21 cellular contexts compared by ENCODE assay signal in the genomic region with DNA sequence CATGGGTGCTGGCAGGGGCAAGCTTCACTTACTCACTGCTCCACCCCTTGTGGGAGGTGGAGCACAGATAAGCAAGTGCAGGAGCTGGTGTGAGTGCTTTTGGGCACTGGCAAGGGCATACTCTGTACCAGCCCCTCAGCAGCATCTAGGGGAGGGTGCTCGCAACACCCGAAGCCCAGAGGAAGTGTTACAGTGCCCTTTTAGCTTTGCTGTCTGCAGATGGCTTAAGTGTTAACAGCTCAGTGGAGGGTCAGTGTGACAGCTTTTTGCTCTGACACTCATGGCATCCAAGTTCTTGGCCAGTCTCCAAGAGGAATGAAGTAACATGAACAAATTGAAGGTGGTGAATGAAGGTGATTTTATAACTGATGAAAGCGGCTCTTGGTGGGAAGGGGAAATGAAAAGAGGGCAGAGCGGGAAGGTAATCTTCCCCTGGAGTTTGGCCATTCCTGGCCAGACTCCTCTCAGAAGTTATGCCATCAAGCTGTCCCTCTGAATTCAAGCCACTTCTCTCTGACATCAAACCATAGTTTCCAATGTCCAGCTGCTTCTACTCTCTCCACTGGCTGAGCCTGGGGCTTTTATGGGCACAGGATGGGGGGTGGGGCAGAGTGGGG.
A peak's percentile ranks its signal among the peaks of the same experiment; 100 is the strongest.
DNase-seq lines count a peak whose midpoint lies in the region; ATAC-seq and TF ChIP-seq lines count a peak whose summit lies in the region.
"Had no signal": no experiment of that assay in that cellular context is flagged by ENCODE, and none has a peak within 500 bp of the region (broad histone marks: within the 10 kb centered on the region; RNA-seq: fewer than 3 reads in every experiment).

No MANE protein-coding gene starts in this region.

- peaks cover 0 to 11% (median 0%) of the 10 kb centered on the region in 9 donors for H3K4me1 ChIP-seq in heart right ventricle

- peak overlapping the region; percentile 27 for H3K27ac Mint-ChIP-seq in nephron progenitor cell
- H3K27ac Mint-ChIP-seq in mesothelial cell of epicardium: no peak overlapping the region
- H3K27ac Mint-ChIP-seq: CD4-positive, alpha-beta memory T cell had no signal

- H3K9me3 Mint-ChIP-seq in nephron progenitor cell (peaks cover 7% of the 10 kb centered on the region), mesothelial cell of epicardium (peaks cover 10% of the 10 kb centered on the region)

- H3K9me3 ChIP-seq in heart right ventricle: peaks cover 0 to 21% (median 4%) of the 10 kb centered on the region in 11 donors
- H3K9me3 ChIP-seq: SJSA1 had no signal

- intact Hi-C loops in Right ventricle myocardium inferior (cut with DNase I): loop anchor here (2.0 to 10.0 kb wide), 6 partner anchors 112 to 1373 kb away; partner anchors contain the start of gene ZNF503
- intact Hi-C loops in heart right ventricle (cut with DNase I): loop anchor here in 5 of 10 donors (5.0 to 10.0 kb wide), 9 partner anchors 112 to 343 kb away; no protein-coding TSS in a partner anchor

- H3K4me3 ChIP-seq in heart right ventricle: no peak overlapping the region
- H3K4me3 ChIP-seq: SJSA1 had no signal

- H3K36me3 Mint-ChIP-seq in nephron progenitor cell (ENCODE audit: low read depth) (no peaks in the 10 kb centered on the region), mesothelial cell of epicardium (peaks cover 3% of the 10 kb centered on the region)
- H3K36me3 Mint-ChIP-seq: CD4-positive, alpha-beta memory T cell had no signal

- peak; percentile 99 for ATAC-seq in Right ventricle myocardium inferior
- peak; percentile 92 to 99 (median 97) for ATAC-seq in heart right ventricle
- no peak for ATAC-seq in GM18502 (IDR thresholded peaks at IDR 0.05; ENCODE audit: poor library complexity, unreplicated experiment)
- no peak for ATAC-seq in GM18868 (IDR thresholded peaks at IDR 0.05; ENCODE audit: unreplicated experiment)
- ATAC-seq: PC-3 had no signal

- 34 to 63% methylated on average over 4 of the region's 4 CpGs for WGBS in heart right ventricle, 2 donors

- H3K27me3 Mint-ChIP-seq in nephron progenitor cell (ENCODE audit: low read depth, poor library complexity): peaks cover 5% of the 10 kb centered on the region
- peaks cover 14% of the 10 kb centered on the region for H3K27me3 Mint-ChIP-seq in mesothelial cell of epicardium (ENCODE audit: low read depth)
- H3K27me3 Mint-ChIP-seq: CD4-positive, alpha-beta memory T cell had no signal

- peak; percentile 69 for DNase-seq in Right ventricle myocardium inferior (ENCODE audit: missing footprints)
- peak; percentile 60 to 70 for DNase-seq in heart right ventricle
- DNase-seq in nephron progenitor cell: no peak
- DNase-seq in mesothelial cell of epicardium (ENCODE audit: low spot score in 2 of 2, unreplicated experiment in 2 of 2): no peak
- DNase-seq in NCI-H146 treated with DMSO at 0.1 percent for 48 hours (lab: John Stamatoyannopoulos, UW; ENCODE audit: unreplicated experiment): no peak
- DNase-seq: C1 segment of cervical spinal cord; CD4-positive, alpha-beta memory T cell; COR-L47; DMS53; HCEC 1CT; NCI-H1048; NCI-H1417 treated with DMSO at 0.1 percent for 48 hours; NCI-H187; NCI-H2081 treated with DMSO at 0.1 percent for 48 hours; NCI-H2171 treated with DMSO at 0.1 percent for 48 hours; NCI-H524; NCI-H774; PC-3 had no signal

- TF ChIP-seq CTCF in heart right ventricle (IDR thresholded peaks at IDR 0.05) (no peak), nephron progenitor cell (IDR thresholded peaks at IDR 0.05) (no peak), mesothelial cell of epicardium (IDR thresholded peaks at IDR 0.05; ENCODE audit: unreplicated experiment) (no peak)

- H3K27ac ChIP-seq in heart right ventricle: peak overlapping the region; percentile 24 to 83 (median 75)
- H3K27ac ChIP-seq: SJSA1 had no signal

- H3K27me3 ChIP-seq in heart right ventricle: no peaks in the 10 kb centered on the region
- H3K27me3 ChIP-seq: SJSA1 had no signal

- H3K4me3 Mint-ChIP-seq in nephron progenitor cell (no peak overlapping the region), mesothelial cell of epicardium (no peak overlapping the region)
- H3K4me3 Mint-ChIP-seq: CD4-positive, alpha-beta memory T cell had no signal

- H3K36me3 ChIP-seq in heart right ventricle: no peaks in the 10 kb centered on the region
- H3K36me3 ChIP-seq: SJSA1 had no signal

- peaks cover 15% of the 10 kb centered on the region for H3K4me1 Mint-ChIP-seq in nephron progenitor cell
- H3K4me1 Mint-ChIP-seq in mesothelial cell of epicardium: peaks cover 26% of the 10 kb centered on the region
- H3K4me1 Mint-ChIP-seq: CD4-positive, alpha-beta memory T cell had no signal

Comparison
In these comparisons a context has a peak if more than half of its experiments do, and no peak if none do; other contexts are left out.
1. ATAC-seq: peak in Right ventricle myocardium inferior (single experiment) and heart right ventricle (8 of 8); none in GM18502 (single experiment) and GM18868 (single experiment).
2. DNase-seq: peak in Right ventricle myocardium inferior (single experiment) and heart right ventricle (2 of 2); none in nephron progenitor cell (single experiment), mesothelial cell of epicardium (0 of 2) and NCI-H146 treated with DMSO at 0.1 percent for 48 hours (single experiment).